11 cellular contexts compared by ENCODE assay signal in genomic region chr19:33175156-33175782, GRCh38. TPM values are rescaled to one million over a fixed set of nuclear protein-coding genes. Genes with fewer than 3 reads are reported as not detected.
DNase-seq lines count a peak whose midpoint lies in the region; ATAC-seq, FAIRE-seq and TF ChIP-seq lines count a peak whose summit lies in the region.
"Had no signal": no experiment of that assay in that cellular context is flagged by ENCODE, and none has a peak within 500 bp of the region (broad histone marks: within the 10 kb centered on the region; RNA-seq: fewer than 3 reads in every experiment).

No MANE protein-coding gene starts in this region.

- H3K9me3 ChIP-seq in breast epithelium, result no peaks in the 10 kb centered on the region
- H3K9me3 ChIP-seq in mesodermal cell (ENCODE audit: control insufficient read depth, low read length), result no peaks in the 10 kb centered on the region
- H3K9me3 ChIP-seq in upper lobe of right lung, result no peaks in the 10 kb centered on the region

- H3K4me1 Mint-ChIP-seq in MCF 10A (ENCODE audit: insufficient read depth, unreplicated experiment) (peaks cover 9% of the 10 kb centered on the region), T-cell (peaks cover 46 to 50% (median 49%) of the 10 kb centered on the region in 3 donors)

- H3K27ac Mint-ChIP-seq in MCF 10A (ENCODE audit: low read depth, unreplicated experiment), result no peak overlapping the region
- peak overlapping the region in 1 of 2 donors; percentile 98 for H3K27ac Mint-ChIP-seq in T-cell

- no peaks in the 10 kb centered on the region for H3K36me3 ChIP-seq in breast epithelium
- H3K36me3 ChIP-seq in mesodermal cell (ENCODE audit: control insufficient read depth, insufficient read depth, low read length), result no peaks in the 10 kb centered on the region
- no peaks in the 10 kb centered on the region for H3K36me3 ChIP-seq in upper lobe of right lung

- DNase-seq in MCF 10A (ENCODE audit: unreplicated experiment), result no peak
- DNase-seq in breast epithelium (ENCODE audit: low spot score in 2 of 2), result no peak
- no peak for DNase-seq in T-cell
- DNase-seq in upper lobe of right lung, result no peak
- DNase-seq in GM19239 (ENCODE audit: insufficient read length, low spot score), result no peak
- DNase-seq in DMS53 treated with DMSO at 0.1 percent for 48 hours (lab: John Stamatoyannopoulos, UW; ENCODE audit: unreplicated experiment), result no peak
- DNase-seq in left ventricle myocardium superior, result no peak
- DNase-seq: stimulated activated CD4-positive, alpha-beta T cell treated with anti-CD3 and anti-CD28 coated beads, Interleukin-4, amount 100 ng/mL, for 1 hour had no signal

- no peak overlapping the region for H3K27ac ChIP-seq in breast epithelium
- H3K27ac ChIP-seq in mesodermal cell (ENCODE audit: low read depth, low read length, severe bottlenecking), result no peak overlapping the region
- H3K27ac ChIP-seq in upper lobe of right lung, result peak overlapping the region; percentile 97

- 90 to 94% methylated on average over 9 to 10 of the region's 10 CpGs for WGBS in mesodermal cell (ENCODE audit: insufficient coverage in 2 of 2), 2 experiments

- no peak for FAIRE-seq in GM19239 (lab: Jason Lieb, UNC)

- intact Hi-C loops in MCF 10A (cut with micrococcal nuclease) (no loop called here), breast epithelium (cut with DNase I; ENCODE audit: low total_unique reads) (loop anchor here (10.0 kb wide), 1 partner anchor 1840 kb away; no protein-coding TSS in a partner anchor), upper lobe of right lung (cut with DNase I) (no loop called here), left ventricle myocardium superior (cut with micrococcal nuclease) (no loop called here)

- H3K27me3 ChIP-seq in breast epithelium (no peaks in the 10 kb centered on the region), upper lobe of right lung (no peaks in the 10 kb centered on the region)

- TF ChIP-seq CTCF in MCF 10A (IDR thresholded peaks at IDR 0.05; ENCODE audit: unreplicated experiment) (no peak), breast epithelium (IDR thresholded peaks at IDR 0.05) (no peak), upper lobe of right lung (IDR thresholded peaks at IDR 0.05) (no peak)

- H3K4me3 ChIP-seq in breast epithelium (peak overlapping the region in 1 of 3 donors; percentile 85), mesodermal cell (ENCODE audit: extremely low read depth, insufficient read depth, low read length, poor library complexity, severe bottlenecking) (peak overlapping the region; percentile 80), upper lobe of right lung (no peak overlapping the region)

- ATAC-seq in T-cell (replicated peaks in 1 of 4), result no peak
- ATAC-seq in upper lobe of right lung, result no peak
- no peak for ATAC-seq in left ventricle myocardium superior

- POLR2A ChIA-PET in MCF 10A (lab: Yijun Ruan, JAX), result interaction anchor here (1.1 to 3.7 kb wide), 5 partner anchors 8 to 94 kb away, joined by 3 to 18 read pairs (median 5); partner anchors contain the start of genes GPATCH1 and LRP3
- POLR2A ChIA-PET in T-cell (lab: Charles Lee), result interaction anchor here in 1 of 2 donors (0.5 to 0.6 kb wide), 2 partner anchors 482 to 595 kb away, joined by 5 to 11 read pairs; no protein-coding TSS in a partner anchor

- CTCF ChIA-PET in MCF 10A (lab: Yijun Ruan, JAX), result interaction anchor here (0.6 to 1.3 kb wide), 5 partner anchors 9 to 877 kb away, joined by 3 to 5 read pairs (median 3); no protein-coding TSS in a partner anchor
- CTCF ChIA-PET in T-cell (lab: Charles Lee), result interaction anchor here (1.4 to 2.6 kb wide), 2 partner anchors 9 to 15 kb away, joined by 3 to 22 read pairs; no protein-coding TSS in a partner anchor

- no TSS peak for BruUV-seq in MCF 10A (replicated peaks; lab: Mats Ljungman, UMichigan)

- H3K9me3 Mint-ChIP-seq in MCF 10A (ENCODE audit: unreplicated experiment) (no peaks in the 10 kb centered on the region), T-cell (no peaks in the 10 kb centered on the region)

- peaks cover 0 to 7% of the 10 kb centered on the region in 2 donors for H3K4me1 ChIP-seq in breast epithelium
- H3K4me1 ChIP-seq in mesodermal cell (ENCODE audit: control insufficient read depth, insufficient read depth, low read length, poor library complexity, severe bottlenecking), result peaks cover 7% of the 10 kb centered on the region
- H3K4me1 ChIP-seq in upper lobe of right lung, result peaks cover 13% of the 10 kb centered on the region

- H3K36me3 Mint-ChIP-seq in MCF 10A (ENCODE audit: insufficient read depth, unreplicated experiment) (peaks cover 12% of the 10 kb centered on the region), T-cell (no peaks in the 10 kb centered on the region)

- peak overlapping the region; percentile 93 for H3K4me3 Mint-ChIP-seq in MCF 10A (ENCODE audit: unreplicated experiment)
- H3K4me3 Mint-ChIP-seq in T-cell, result peak overlapping the region; percentile 90 to 97 (median 97)

- H3K27me3 Mint-ChIP-seq in MCF 10A (ENCODE audit: insufficient read depth, unreplicated experiment) (no peaks in the 10 kb centered on the region), T-cell (peaks cover 0 to 2% of the 10 kb centered on the region in 2 donors)

- TF ChIP-seq POLR2A in breast epithelium (IDR thresholded peaks at IDR 0.05), result no peak

RNA-seq across cellular contexts. Expression of gene LRP3, which starts 18.9 kb away (rescaled TPM):
- 7.7 and 9.5 TPM in 2 replicates for total RNA-seq in MCF 10A (2022)
- 10 to 100 TPM; 15.1 to 29.5 (median 23.8) TPM for total RNA-seq in breast epithelium
- total RNA-seq in T-cell, result under 1 TPM in 3 of 5 donors, not detected in 2; 0.13 to 0.55 (median 0.19) TPM
- polyA plus RNA-seq in mesodermal cell (2013, experiment 1 of 2), result 15.7 TPM
- polyA plus RNA-seq in mesodermal cell (2013, experiment 2 of 2), result 16.4 TPM
- 22.0 TPM for total RNA-seq in upper lobe of right lung
- 19.5 TPM for total RNA-seq in left ventricle myocardium superior

RNA-seq across cellular contexts. Expression of gene WDR88, which starts 43.4 kb away (rescaled TPM):
- total RNA-seq in MCF 10A (2022), result not detected in 2 replicates
- total RNA-seq in breast epithelium, result not detected
- under 1 TPM in 2 of 5 donors, not detected in 3; 0.20 to 0.56 TPM for total RNA-seq in T-cell
- not detected for polyA plus RNA-seq in mesodermal cell (2013, experiment 1 of 2)
- polyA plus RNA-seq in mesodermal cell (2013, experiment 2 of 2), result not detected
- not detected for total RNA-seq in upper lobe of right lung
- total RNA-seq in left ventricle myocardium superior, result not detected
- total RNA-seq: HT1080, lung had no signal
- polyA plus RNA-seq: lung had no signal

RNA-seq across cellular contexts. Expression of gene SLC7A10, which starts 50.4 kb away (rescaled TPM):
- not detected in 2 replicates for total RNA-seq in MCF 10A (2022)
- total RNA-seq in breast epithelium, result 1 to 10 TPM in 2 of 3 donors, not detected in 1; 6.9 to 8.8 TPM
- total RNA-seq in T-cell, result not detected
- polyA plus RNA-seq in mesodermal cell (2013, experiment 1 of 2), result 0.59 TPM
- polyA plus RNA-seq in mesodermal cell (2013, experiment 2 of 2), result 0.66 TPM
- total RNA-seq in upper lobe of right lung, result 1.1 TPM
- not detected for total RNA-seq in left ventricle myocardium superior
- total RNA-seq: HT1080 had no signal
